Comparison of ENCODE assay signal across 1 cellular context in genomic region chrX:55160685-55161552, GRCh38.
TF ChIP-seq lines count a peak whose summit lies in the region.

No MANE protein-coding gene starts in this region.

TF ChIP-seq in HEK293, 187 proteins besides CTCF, POLR2A, EP300 and RAD21 (continued from another document and continues in another):
- no peak for TF ChIP-seq ZBTB44 (tag by site-specific recombination; IDR thresholded peaks at IDR 0.05)
- TF ChIP-seq ZNF830 (tag by site-specific recombination; IDR thresholded peaks at IDR 0.05; ENCODE audit: low read depth), result no peak
- no peak for TF ChIP-seq ZNF398 (tag by site-specific recombination; IDR thresholded peaks at IDR 0.05)
- no peak for TF ChIP-seq ZNF404 (tag by site-specific recombination; IDR thresholded peaks at IDR 0.05)
- TF ChIP-seq ZNF23 (tag by site-specific recombination; IDR thresholded peaks at IDR 0.05; ENCODE audit: borderline replicate concordance), result no peak
- no peak for TF ChIP-seq ZNF777 (tag by site-specific recombination; IDR thresholded peaks at IDR 0.05; ENCODE audit: borderline replicate concordance)
- TF ChIP-seq ZNF449 (tag by site-specific recombination; IDR thresholded peaks at IDR 0.05), result no peak
- no peak for TF ChIP-seq SCRT2 (tag by site-specific recombination; IDR thresholded peaks at IDR 0.05)
- no peak for TF ChIP-seq ZNF266 (tag by site-specific recombination; IDR thresholded peaks at IDR 0.05; ENCODE audit: low read depth)
- TF ChIP-seq SP7 (tag by site-specific recombination; IDR thresholded peaks at IDR 0.05), result 0 out of 2 replicates have a peak, but pooled peaks have one; percentile 46
- TF ChIP-seq PRDM2 (tag by site-specific recombination; IDR thresholded peaks at IDR 0.05; ENCODE audit: borderline replicate concordance), result no peak
- 0 out of 2 replicates have a peak, but pooled peaks have one; percentile 43 for TF ChIP-seq ZNF558 (tag by site-specific recombination; IDR thresholded peaks at IDR 0.05)
- no peak for TF ChIP-seq ZFP37 (tag by site-specific recombination; IDR thresholded peaks at IDR 0.05)
- no peak for TF ChIP-seq ZNF175 (tag by site-specific recombination; IDR thresholded peaks at IDR 0.05)
- TF ChIP-seq ZNF112 (tag by site-specific recombination; IDR thresholded peaks at IDR 0.05), result no peak
- no peak for TF ChIP-seq AEBP2 (tag by site-specific recombination; IDR thresholded peaks at IDR 0.05; ENCODE audit: borderline replicate concordance)
- no peak for TF ChIP-seq ZNF473 (tag by site-specific recombination; IDR thresholded peaks at IDR 0.05)
- no peak for TF ChIP-seq ZFP3 (tag by site-specific recombination; IDR thresholded peaks at IDR 0.05; ENCODE audit: low read depth)
- peak; percentile 70; the same call in 1 of the 2 replicates for TF ChIP-seq ZNF324 (tag by site-specific recombination; IDR thresholded peaks at IDR 0.05)
- TF ChIP-seq ZFP69B (tag by site-specific recombination; IDR thresholded peaks at IDR 0.05), result no peak
- peak; percentile 62; the same call in 1 of the 2 replicates for TF ChIP-seq GLIS1 (tag by site-specific recombination; IDR thresholded peaks at IDR 0.05)
- TF ChIP-seq ZNF518A (tag by site-specific recombination; conservative IDR thresholded peaks at IDR 0.05; ENCODE audit: low read depth), result peak; percentile 58; the same call in 1 of the 2 replicates
- no peak for TF ChIP-seq ZNF214 (tag by site-specific recombination; IDR thresholded peaks at IDR 0.05; ENCODE audit: borderline replicate concordance)
- 0 out of 2 replicates have a peak, but pooled peaks have one; percentile 28 for TF ChIP-seq KLF8 (tag by site-specific recombination; IDR thresholded peaks at IDR 0.05)
- TF ChIP-seq ZBTB49 (tag by site-specific recombination; IDR thresholded peaks at IDR 0.05; ENCODE audit: low read depth), result no peak
- TF ChIP-seq BCL6B (tag by site-specific recombination; IDR thresholded peaks at IDR 0.05), result no peak; the same call in 1 of the 2 replicates
- TF ChIP-seq ZNF16 (tag by site-specific recombination; IDR thresholded peaks at IDR 0.05; ENCODE audit: low read depth), result no peak
- no peak for TF ChIP-seq ZNF549 (tag by site-specific recombination; IDR thresholded peaks at IDR 0.05)
- TF ChIP-seq ZNF624 (tag by site-specific recombination; IDR thresholded peaks at IDR 0.05), result no peak
- no peak for TF ChIP-seq ZNF140 (tag by site-specific recombination; IDR thresholded peaks at IDR 0.05)
- no peak for TF ChIP-seq ZNF423 (tag by site-specific recombination; IDR thresholded peaks at IDR 0.05)
- TF ChIP-seq ATF2 (tag by site-specific recombination; IDR thresholded peaks at IDR 0.05; ENCODE audit: low read depth), result no peak
